10 cellular contexts compared by ENCODE assay signal in the genomic region with DNA sequence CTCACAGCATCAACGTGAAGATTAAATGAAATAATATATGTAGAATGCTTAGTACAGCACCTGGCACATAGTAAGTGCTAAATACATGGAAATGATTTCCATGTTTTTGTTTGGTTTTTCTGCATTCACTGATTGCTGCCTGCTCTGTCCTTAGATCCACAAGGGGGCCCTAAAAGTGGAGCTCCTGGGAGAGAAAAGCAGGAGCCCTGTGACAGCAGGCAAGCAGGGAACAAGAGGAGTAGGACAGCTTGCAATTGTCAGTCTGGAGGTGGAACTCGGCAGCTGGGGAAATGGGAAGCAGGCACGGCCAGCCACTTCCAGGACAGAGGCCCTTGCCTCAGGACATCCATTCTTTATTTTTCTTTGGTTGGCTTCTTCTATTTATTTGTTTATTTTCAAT.
DNase-seq lines count a peak whose midpoint lies in the region; FAIRE-seq and TF ChIP-seq lines count a peak whose summit lies in the region.
"Had no signal": no experiment of that assay in that cellular context is flagged by ENCODE, and none has a peak within 500 bp of the region (broad histone marks: within the 10 kb centered on the region; RNA-seq: fewer than 3 reads in every experiment).

No MANE protein-coding gene starts in this region.

- DNase-seq in D721Med (ENCODE audit: insufficient read length, low spot score) (no peak), NCI-H524 (lab: John Stamatoyannopoulos, UW) (peak; percentile 75 to 85), endothelial cell of umbilical vein (ENCODE audit: low read depth, low spot score) (peak; percentile 51), mesendoderm (peak; percentile 89), activated T-cell treated with anti-CD3 and anti-CD28 coated beads for 4 hours (no peak), activated gamma-delta T cell treated with Interleukin-2 at 50 U/mL for 16 hours (no peak)
- no peak for DNase-seq in activated CD8-positive, alpha-beta memory T cell treated with anti-CD3 and anti-CD28 coated beads, Interleukin-2, amount 50 U/mL, for 4 hours
- no peak for DNase-seq in stimulated activated CD4-positive, alpha-beta T cell treated with anti-CD3 and anti-CD28 coated beads, Interleukin-2, amount 100 ng/mL, for 48 hours
- DNase-seq: activated B cell treated with CpG ODN at 0.5 μM for 24 hours, NCI-H146 had no signal

- no peak overlapping the region for H3K4me3 ChIP-seq in endothelial cell of umbilical vein (replicated peaks in 1 of 3; ENCODE audit: insufficient read depth in 1 of 3, low read depth in 1 of 3, low read length in 3 of 3)
- H3K4me3 ChIP-seq in mesendoderm (ENCODE audit: low read length) = no peak overlapping the region

- no peak overlapping the region for H3K4ac ChIP-seq in mesendoderm (ENCODE audit: low read depth, low read length)

- peaks cover 9% of the 10 kb centered on the region for H3K4me1 ChIP-seq in endothelial cell of umbilical vein (ENCODE audit: control insufficient read depth, extremely low read depth, insufficient read depth, low read length)
- H3K4me1 ChIP-seq in mesendoderm (ENCODE audit: control insufficient read depth, low read depth, low read length) = no peaks in the 10 kb centered on the region

- H3K56ac ChIP-seq in mesendoderm (ENCODE audit: low read length) = no peak overlapping the region

- no peak overlapping the region for H2AFZ ChIP-seq in endothelial cell of umbilical vein (ENCODE audit: low read depth, low read length)

- H3K23ac ChIP-seq in mesendoderm (ENCODE audit: low read length) = no peak overlapping the region

- intact Hi-C loops in endothelial cell of umbilical vein (cut with micrococcal nuclease) = loop anchor here (1.0 kb wide), 2 partner anchors 290 to 512 kb away; no protein-coding TSS in a partner anchor

- H3K4me2 ChIP-seq in endothelial cell of umbilical vein (ENCODE audit: insufficient read depth, low read length) = no peak overlapping the region
- no peak overlapping the region for H3K4me2 ChIP-seq in mesendoderm (ENCODE audit: low read length)

- no peak overlapping the region for H3K9ac ChIP-seq in endothelial cell of umbilical vein (replicated peaks; ENCODE audit: extremely low read depth, insufficient read depth, low read length)
- no peak overlapping the region for H3K9ac ChIP-seq in mesendoderm (ENCODE audit: low read length)

- H3K9me1 ChIP-seq in endothelial cell of umbilical vein (replicated peaks; ENCODE audit: control insufficient read depth, extremely low read depth, insufficient read depth, low read length) = no peaks in the 10 kb centered on the region

- TF ChIP-seq POLR2A in endothelial cell of umbilical vein (IDR thresholded peaks at IDR 0.05; ENCODE audit: low read depth, low read length) = no peak

- POLR2A ChIA-PET in endothelial cell of umbilical vein (lab: Charles Lee) = no interaction called here

- BruUV-seq in endothelial cell of umbilical vein (replicated peaks; lab: Mats Ljungman, UMichigan) = no TSS peak

- TF ChIP-seq CTCF in D721Med (IDR thresholded peaks at IDR 0.05; ENCODE audit: insufficient read depth, missing control alignments) = peak; percentile 5
- TF ChIP-seq CTCF in endothelial cell of umbilical vein (IDR thresholded peaks at IDR 0.05; ENCODE audit: extremely low read depth in 1 of 2, insufficient read depth in 1 of 2, low read depth in 1 of 2, low read length in 2 of 2) = peak; percentile 18 to 46

- H3K9me3 ChIP-seq in endothelial cell of umbilical vein (replicated peaks; ENCODE audit: control insufficient read depth, insufficient read depth, low read length) = no peaks in the 10 kb centered on the region

- no peaks in the 10 kb centered on the region for H3K79me1 ChIP-seq in mesendoderm (ENCODE audit: low read length)

- H2BK120ac ChIP-seq in mesendoderm (ENCODE audit: low read depth, low read length) = no peak overlapping the region

- H3K36me3 ChIP-seq in endothelial cell of umbilical vein (ENCODE audit: control insufficient read depth in 2 of 2, extremely low read depth in 1 of 2, insufficient read depth in 2 of 2, low read length in 2 of 2) (no peaks in the 10 kb centered on the region), mesendoderm (ENCODE audit: control insufficient read depth, insufficient read depth, low read length) (no peaks in the 10 kb centered on the region)

- dilution Hi-C loops in endothelial cell of umbilical vein (cut with MboI; ENCODE audit: extremely low pct_ligation_motif_present, low sequenced_read_pairs) = no loop called here

- H2BK5ac ChIP-seq in mesendoderm (ENCODE audit: low read length) = no peak overlapping the region

- H4K5ac ChIP-seq in mesendoderm (ENCODE audit: low read length) = no peak overlapping the region

- no peaks in the 10 kb centered on the region for H4K20me1 ChIP-seq in endothelial cell of umbilical vein (replicated peaks; ENCODE audit: control insufficient read depth, extremely low read depth, insufficient read depth, low read length)

- no peak overlapping the region for H2AK5ac ChIP-seq in mesendoderm (ENCODE audit: low read length)

- FAIRE-seq in D721Med (lab: Jason Lieb, UNC) (no peak), endothelial cell of umbilical vein (lab: Jason Lieb, UNC) (no peak)

- H3K27me3 ChIP-seq in endothelial cell of umbilical vein (ENCODE audit: control insufficient read depth in 2 of 2, insufficient read depth in 2 of 2, low read length in 2 of 2) (no peaks in the 10 kb centered on the region), mesendoderm (ENCODE audit: insufficient read depth, low read length, poor library complexity) (no peaks in the 10 kb centered on the region)

- WGBS in mesendoderm (ENCODE audit: extremely low coverage, insufficient coverage, low lambda C conversion rate) = no CpG with 5 or more reads among the region's 3 CpGs

- H2BK15ac ChIP-seq in mesendoderm (replicated peaks; ENCODE audit: low read depth) = no peak overlapping the region

- H3K27ac ChIP-seq in endothelial cell of umbilical vein (ENCODE audit: insufficient read depth, low read depth, low read length) = no peak overlapping the region
- no peak overlapping the region for H3K27ac ChIP-seq in mesendoderm (ENCODE audit: low read depth, low read length)

- no peak overlapping the region for H3K18ac ChIP-seq in mesendoderm (ENCODE audit: low read length)

- H4K8ac ChIP-seq in mesendoderm (ENCODE audit: low read depth, low read length) = no peak overlapping the region

- CTCF ChIA-PET in endothelial cell of umbilical vein (lab: Charles Lee) = interaction anchor here (0.6 to 1.5 kb wide), 18 partner anchors 8 to 684 kb away, joined by 3 to 35 read pairs (median 3); a partner anchor contains a TSS

- H3K79me2 ChIP-seq in endothelial cell of umbilical vein (ENCODE audit: control insufficient read depth, insufficient read depth, low read length) (no peaks in the 10 kb centered on the region), mesendoderm (ENCODE audit: control insufficient read depth, insufficient read depth, low read length) (no peaks in the 10 kb centered on the region)

TF ChIP-seq in endothelial cell of umbilical vein, 7 proteins besides CTCF, POLR2A, EP300 and RAD21:
- TF ChIP-seq EZH2 (IDR thresholded peaks at IDR 0.05; ENCODE audit: borderline replicate concordance, low read depth, low read length, severe bottlenecking) (no peak), MYC (IDR thresholded peaks at IDR 0.05; ENCODE audit: low read depth, low read length) (no peak), POLR2AphosphoS5 (IDR thresholded peaks at IDR 0.05; ENCODE audit: insufficient read depth, low read depth, low read length) (no peak), GATA2 (IDR thresholded peaks at IDR 0.05; ENCODE audit: insufficient read depth, insufficient read length, low read depth, low read length) (no peak), FOS (IDR thresholded peaks at IDR 0.05; ENCODE audit: borderline replicate concordance, insufficient read depth, low read length) (no peak), JUN (IDR thresholded peaks at IDR 0.05; ENCODE audit: borderline replicate concordance, insufficient read depth, insufficient read length, low read depth) (no peak)
- TF ChIP-seq, protein P1, sequence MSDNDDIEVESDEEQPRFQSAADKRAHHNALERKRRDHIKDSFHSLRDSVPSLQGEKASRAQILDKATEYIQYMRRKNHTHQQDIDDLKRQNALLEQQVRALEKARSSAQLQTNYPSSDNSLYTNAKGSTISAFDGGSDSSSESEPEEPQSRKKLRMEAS (IDR thresholded peaks at IDR 0.05; ENCODE audit: insufficient read depth, insufficient read length) = no peak

Comparison
In these comparisons a context has a peak if more than half of its experiments do, and no peak if none do; other contexts are left out.
1. DNase-seq: peak in NCI-H524 (2 of 2), endothelial cell of umbilical vein (single experiment) and mesendoderm (single experiment); none in D721Med (single experiment), activated T-cell treated with anti-CD3 and anti-CD28 coated beads for 4 hours (single experiment), activated gamma-delta T cell treated with Interleukin-2 at 50 U/mL for 16 hours (single experiment), activated CD8-positive, alpha-beta memory T cell treated with anti-CD3 and anti-CD28 coated beads, Interleukin-2, amount 50 U/mL, for 4 hours (single experiment) and stimulated activated CD4-positive, alpha-beta T cell treated with anti-CD3 and anti-CD28 coated beads, Interleukin-2, amount 100 ng/mL, for 48 hours (0 of 2).